Comparison of ENCODE assay signal across 18 cellular contexts in the genomic region with DNA sequence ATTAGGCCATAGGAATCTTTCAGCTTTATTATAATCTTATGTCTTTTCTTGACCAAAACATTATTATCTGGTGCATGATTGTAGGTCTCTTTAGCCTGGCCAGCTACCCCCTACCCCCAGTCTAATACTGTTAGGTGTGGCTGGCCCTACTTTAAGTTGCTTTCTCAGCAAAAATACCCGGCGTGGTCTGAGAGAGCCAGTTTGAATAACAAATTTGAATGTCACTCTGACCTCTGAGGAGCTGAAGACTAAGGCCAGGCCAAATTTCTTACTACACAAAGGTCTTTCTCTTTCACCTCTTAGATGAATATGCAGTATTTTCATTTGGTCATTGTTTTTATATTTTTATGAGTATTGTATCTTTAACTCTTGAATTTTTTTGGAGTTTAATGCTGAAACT.
DNase-seq lines count a peak whose midpoint lies in the region; ATAC-seq, FAIRE-seq and TF ChIP-seq lines count a peak whose summit lies in the region.
"Had no signal": no experiment of that assay in that cellular context is flagged by ENCODE, and none has a peak within 500 bp of the region (broad histone marks: within the 10 kb centered on the region; RNA-seq: fewer than 3 reads in every experiment).

No MANE protein-coding gene starts in this region.

- RAD21 ChIA-PET in GM12878 (lab: Charles Lee; ENCODE audit: unreplicated experiment) = interaction anchor here (1.0 to 1.6 kb wide), 2 partner anchors 27 to 51 kb away, joined by 4 read pairs; no protein-coding TSS in a partner anchor

- H3K36me3 Mint-ChIP-seq in GM23338 (ENCODE audit: low read depth) = no peaks in the 10 kb centered on the region

- H3K27me3 ChIP-seq in GM23338 (ENCODE audit: insufficient read depth) (no peaks in the 10 kb centered on the region), Karpas-422 (ENCODE audit: low read length) (no peaks in the 10 kb centered on the region), GM12878 (replicated peaks in 1 of 2; ENCODE audit: control insufficient read depth in 2 of 2, insufficient read depth in 2 of 2, low read length in 1 of 2) (no peaks in the 10 kb centered on the region)
- H3K27me3 ChIP-seq: BLaER1 had no signal

- H3K4me3 ChIP-seq in GM23338 (no peak overlapping the region), Karpas-422 (ENCODE audit: low read length) (no peak overlapping the region), GM12878 (no peak overlapping the region)
- H3K4me3 ChIP-seq: A549, BLaER1 had no signal

- CTCF ChIA-PET in GM12878 (lab: Yijun Ruan, JAX) = interaction anchor here (0.9 to 1.9 kb wide), 4 partner anchors 9 to 50 kb away, joined by 3 to 8 read pairs (median 4); no protein-coding TSS in a partner anchor

- no peak for TF ChIP-seq RAD21 in GM12878 (IDR thresholded peaks at IDR 0.05; ENCODE audit: insufficient read depth, low read depth, low read length)

- H3K4me2 ChIP-seq in GM23338 (no peak overlapping the region), Karpas-422 (ENCODE audit: low read depth, low read length, poor library complexity, severe bottlenecking) (no peak overlapping the region), GM12878 (ENCODE audit: control insufficient read depth, insufficient read depth) (no peak overlapping the region)
- H3K4me2 ChIP-seq: A549, BLaER1 had no signal

- WGBS in GM12878 (ENCODE audit: insufficient coverage, insufficient replicate concordance, low lambda C conversion rate, missing lambda C conversion rate) = 53% methylated on average over 2 of the region's 2 CpGs

- in situ Hi-C loops in GM12878 (cut with MboI) = no loop called here

- no peaks in the 10 kb centered on the region for H3K9me3 ChIP-seq in Karpas-422 (ENCODE audit: low read length)
- no peaks in the 10 kb centered on the region for H3K9me3 ChIP-seq in GM12878 (replicated peaks; ENCODE audit: control insufficient read depth, insufficient read depth, low read length)
- H3K9me3 ChIP-seq: A549, BLaER1 had no signal

- no peaks in the 10 kb centered on the region for H4K20me1 ChIP-seq in GM23338 (replicated peaks; ENCODE audit: insufficient read depth)
- H4K20me1 ChIP-seq in Karpas-422 (ENCODE audit: insufficient read depth, low read depth, low read length) = no peaks in the 10 kb centered on the region
- no peaks in the 10 kb centered on the region for H4K20me1 ChIP-seq in GM12878 (ENCODE audit: control insufficient read depth, insufficient read depth)
- H4K20me1 ChIP-seq: BLaER1 had no signal

- H3K79me2 ChIP-seq in GM23338 (replicated peaks; ENCODE audit: insufficient read depth) (no peaks in the 10 kb centered on the region), Karpas-422 (ENCODE audit: low read length) (peaks cover 59% of the 10 kb centered on the region), GM12878 (ENCODE audit: control insufficient read depth, insufficient read depth, low read length) (no peaks in the 10 kb centered on the region)

- no peak for FAIRE-seq in GM12878 (lab: Jason Lieb, UNC)
- FAIRE-seq: A549, GM12891, HepG2 had no signal

- no peaks in the 10 kb centered on the region for H3K27me3 Mint-ChIP-seq in GM23338 (ENCODE audit: insufficient read depth, low read depth, poor library complexity)
- H3K27me3 Mint-ChIP-seq: CD4-positive, alpha-beta memory T cell; IgD-negative memory B cell had no signal

- intact Hi-C loops in GM12878 (cut with micrococcal nuclease; ENCODE audit: unreplicated experiment) = no loop called here

- peaks cover 2% of the 10 kb centered on the region for H3K4me1 Mint-ChIP-seq in GM23338
- H3K4me1 Mint-ChIP-seq: CD14-positive monocyte had no signal

- POLR2A ChIA-PET in GM12878 (lab: Charles Lee) = interaction anchor here (1.1 kb wide), 1 partner anchor 18 kb away, joined by 3 read pairs; no protein-coding TSS in a partner anchor

- H3K27ac Mint-ChIP-seq in GM23338 = 0 out of 2 replicates have a peak overlapping the region, but pooled peaks have one; percentile 66
- H3K27ac Mint-ChIP-seq: CD14-positive monocyte; CD4-positive, alpha-beta memory T cell; IgD-negative memory B cell had no signal

- H3K36me3 ChIP-seq in GM23338 (ENCODE audit: insufficient read depth) (no peaks in the 10 kb centered on the region), Karpas-422 (ENCODE audit: insufficient read depth, low read length) (no peaks in the 10 kb centered on the region), GM12878 (ENCODE audit: control insufficient read depth in 2 of 2, insufficient read depth in 2 of 2, low read length in 1 of 2) (no peaks in the 10 kb centered on the region)
- H3K36me3 ChIP-seq: BLaER1 had no signal

- peak; percentile 15 for DNase-seq in GM23338 (ENCODE audit: low spot score)
- no peak for DNase-seq in Karpas-422
- DNase-seq in GM12878 (ENCODE audit: low read depth, low spot score) = no peak
- no peak for DNase-seq in NCI-H446 (lab: John Stamatoyannopoulos, UW)
- DNase-seq: AML-193; CD4-positive, alpha-beta memory T cell; DND-41; EL; HCEC 1CT; KBM-7 had no signal

- no peaks in the 10 kb centered on the region for H3K9me3 Mint-ChIP-seq in GM23338

- TF ChIP-seq CTCF in GM23338 (conservative IDR thresholded peaks at IDR 0.05; ENCODE audit: low read depth in 2 of 2) = no peak
- TF ChIP-seq CTCF in GM12878 (IDR thresholded peaks at IDR 0.05 in 2 of 3, conservative IDR thresholded peaks at IDR 0.05 in 1 of 3; ENCODE audit: control insufficient read depth in 2 of 3, extremely low read depth in 1 of 3, insufficient read depth in 1 of 3, low read depth in 3 of 3, low read length in 3 of 3) = no peak

- no peak; the same call in 2 of the 3 replicates for ATAC-seq in GM23338
- peak; percentile 51 for ATAC-seq in GM12878
- no peak for ATAC-seq in HG02981 (IDR thresholded peaks at IDR 0.05; ENCODE audit: unreplicated experiment)
- no peak for ATAC-seq in HG03280 (IDR thresholded peaks at IDR 0.05; ENCODE audit: unreplicated experiment)
- ATAC-seq: A549, HepG2 had no signal

- BruUV-seq in GM12878 (replicated peaks; lab: Mats Ljungman, UMichigan) = no TSS peak

- H3K27ac ChIP-seq in GM23338 (ENCODE audit: low read depth) = peak overlapping the region; percentile 34; the same call in 1 of the 2 replicates
- peak overlapping the region; percentile 25; the same call in 1 of the 2 replicates for H3K27ac ChIP-seq in Karpas-422 (ENCODE audit: low read length)
- no peak overlapping the region for H3K27ac ChIP-seq in GM12878 (ENCODE audit: control insufficient read depth, insufficient read depth)
- H3K27ac ChIP-seq: A549, BLaER1 had no signal

- TF ChIP-seq EP300 in GM12878 (IDR thresholded peaks at IDR 0.05; ENCODE audit: borderline replicate concordance in 1 of 2, control insufficient read depth in 1 of 2, low read depth in 2 of 2, low read length in 2 of 2) = no peak

- H3K4me1 ChIP-seq in GM23338 (ENCODE audit: insufficient read depth) (no peaks in the 10 kb centered on the region), Karpas-422 (ENCODE audit: low read length) (peaks cover 25% of the 10 kb centered on the region), GM12878 (ENCODE audit: control insufficient read depth, insufficient read depth, low read length) (no peaks in the 10 kb centered on the region)
- H3K4me1 ChIP-seq: A549, BLaER1 had no signal

- H3K9me2 ChIP-seq in GM23338 (ENCODE audit: insufficient read depth) (no peaks in the 10 kb centered on the region), Karpas-422 (replicated peaks; ENCODE audit: insufficient read depth, low read length) (no peaks in the 10 kb centered on the region)

- H3K4me3 Mint-ChIP-seq in GM23338 = no peak overlapping the region
- H3K4me3 Mint-ChIP-seq: CD14-positive monocyte; CD4-positive, alpha-beta memory T cell; IgD-negative memory B cell had no signal

- H2AFZ ChIP-seq in GM23338 = no peak overlapping the region
- H2AFZ ChIP-seq in Karpas-422 (ENCODE audit: low read length) = no peak overlapping the region
- H2AFZ ChIP-seq in GM12878 (ENCODE audit: control insufficient read depth, low read depth, low read length) = no peak overlapping the region

- H3F3A ChIP-seq in GM23338 (replicated peaks; ENCODE audit: low read depth) = no peaks in the 10 kb centered on the region

- no peak overlapping the region for H3K9ac ChIP-seq in Karpas-422 (ENCODE audit: low read length)
- no peak overlapping the region for H3K9ac ChIP-seq in GM12878 (ENCODE audit: control insufficient read depth, insufficient read depth, low read length)
- H3K9ac ChIP-seq: BLaER1 had no signal

- no peak for TF ChIP-seq POLR2A in GM12878 (IDR thresholded peaks at IDR 0.05; ENCODE audit: low read depth, low read length)

- SMC1A ChIA-PET in GM12878 (lab: Charles Lee; ENCODE audit: uncharacterized antibody, unreplicated experiment) = interaction anchor here (0.8 to 2.0 kb wide), 5 partner anchors 10 to 52 kb away, joined by 3 to 6 read pairs (median 4); no protein-coding TSS in a partner anchor

TF ChIP-seq in GM12878, 131 proteins besides CTCF, POLR2A, EP300 and RAD21 (continues in another document):
- TF ChIP-seq TCF12 (IDR thresholded peaks at IDR 0.05; ENCODE audit: low read depth, low read length) = no peak
- no peak for TF ChIP-seq NR2F1 (conservative IDR thresholded peaks at IDR 0.05)
- no peak for TF ChIP-seq POU2F2 (IDR thresholded peaks at IDR 0.05; ENCODE audit: borderline replicate concordance, low read depth, low read length)
- TF ChIP-seq, protein P1, sequence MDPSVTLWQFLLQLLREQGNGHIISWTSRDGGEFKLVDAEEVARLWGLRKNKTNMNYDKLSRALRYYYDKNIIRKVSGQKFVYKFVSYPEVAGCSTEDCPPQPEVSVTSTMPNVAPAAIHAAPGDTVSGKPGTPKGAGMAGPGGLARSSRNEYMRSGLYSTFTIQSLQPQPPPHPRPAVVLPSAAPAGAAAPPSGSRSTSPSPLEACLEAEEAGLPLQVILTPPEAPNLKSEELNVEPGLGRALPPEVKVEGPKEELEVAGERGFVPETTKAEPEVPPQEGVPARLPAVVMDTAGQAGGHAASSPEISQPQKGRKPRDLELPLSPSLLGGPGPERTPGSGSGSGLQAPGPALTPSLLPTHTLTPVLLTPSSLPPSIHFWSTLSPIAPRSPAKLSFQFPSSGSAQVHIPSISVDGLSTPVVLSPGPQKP (IDR thresholded peaks at IDR 0.05; ENCODE audit: low read depth, low read length) = no peak
- no peak for TF ChIP-seq SMC3 (IDR thresholded peaks at IDR 0.05; ENCODE audit: borderline replicate concordance, low read length)
- TF ChIP-seq, protein P2, sequence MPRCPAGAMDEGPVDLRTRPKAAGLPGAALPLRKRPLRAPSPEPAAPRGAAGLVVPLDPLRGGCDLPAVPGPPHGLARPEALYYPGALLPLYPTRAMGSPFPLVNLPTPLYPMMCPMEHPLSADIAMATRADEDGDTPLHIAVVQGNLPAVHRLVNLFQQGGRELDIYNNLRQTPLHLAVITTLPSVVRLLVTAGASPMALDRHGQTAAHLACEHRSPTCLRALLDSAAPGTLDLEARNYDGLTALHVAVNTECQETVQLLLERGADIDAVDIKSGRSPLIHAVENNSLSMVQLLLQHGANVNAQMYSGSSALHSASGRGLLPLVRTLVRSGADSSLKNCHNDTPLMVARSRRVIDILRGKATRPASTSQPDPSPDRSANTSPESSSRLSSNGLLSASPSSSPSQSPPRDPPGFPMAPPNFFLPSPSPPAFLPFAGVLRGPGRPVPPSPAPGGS (IDR thresholded peaks at IDR 0.05; ENCODE audit: borderline replicate concordance, insufficient read depth, low read depth, low read length, poor library complexity, severe bottlenecking) = no peak
